Comparison of ENCODE assay signal across 8 cellular contexts in the genomic region with DNA sequence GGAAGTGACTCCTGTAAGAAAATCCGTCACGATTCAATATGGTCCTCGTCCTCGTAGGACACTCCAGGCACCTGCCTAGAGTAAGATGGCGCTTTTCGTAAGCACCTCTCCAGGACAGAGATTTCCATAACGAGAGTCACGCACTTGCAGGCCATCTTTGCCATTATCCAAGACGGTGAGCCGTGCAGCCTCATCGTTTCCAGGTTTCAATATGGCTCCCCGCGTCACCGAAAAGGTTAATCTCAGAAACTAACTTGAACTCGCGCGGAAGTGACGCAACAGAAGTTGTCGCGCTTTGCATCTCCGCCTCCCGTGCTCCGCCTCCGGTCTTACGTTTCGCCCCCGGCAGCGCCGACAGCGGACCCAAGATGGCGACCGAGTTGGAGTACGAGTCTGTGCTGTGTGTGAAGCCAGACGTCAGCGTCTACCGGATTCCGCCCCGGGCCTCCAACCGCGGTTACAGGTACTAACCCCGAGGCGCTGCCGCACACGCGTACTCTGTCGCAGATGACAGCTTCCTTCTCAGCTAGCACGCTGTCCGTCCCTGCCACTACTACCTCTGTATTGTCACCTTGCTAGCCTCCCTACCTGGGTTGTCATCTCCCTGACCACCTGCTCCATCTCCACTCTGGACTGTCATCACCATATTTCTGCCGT. TPM values are rescaled to one million over a fixed set of nuclear protein-coding genes. Genes with fewer than 3 reads are reported as not detected.
DNase-seq lines count a peak whose midpoint lies in the region; ATAC-seq and TF ChIP-seq lines count a peak whose summit lies in the region.

A gene (plus strand): TSS at position 354 of the 657 bp plus-strand sequence. CDS start 15 bp downstream, at position 369.

- H3K9me3 Mint-ChIP-seq in progenitor cell of endocrine pancreas (ENCODE audit: low read depth): no peaks in the 10 kb centered on the region

- intact Hi-C loops in left ventricle myocardium inferior (cut with micrococcal nuclease): no loop called here

- peak; percentile 86 for DNase-seq in GM13977 (ENCODE audit: low spot score)
- peak; percentile 99 for DNase-seq in NCI-H1694 (lab: John Stamatoyannopoulos, UW)
- peak; percentile 92 to 96 (median 92) for DNase-seq in T-helper 17 cell
- peak; percentile 61 to 98 (median 92) for DNase-seq in amygdala (lab: John Stamatoyannopoulos, UW)
- peak; percentile 95 for DNase-seq in left ventricle myocardium inferior
- DNase-seq in progenitor cell of endocrine pancreas (ENCODE audit: low spot score, unreplicated experiment): peak; percentile 94
- peak; percentile 97 for DNase-seq in ureter (ENCODE audit: low spot score)

- H3K27me3 ChIP-seq in left ventricle myocardium inferior (ENCODE audit: low read depth): no peaks in the 10 kb centered on the region

- H3K27me3 Mint-ChIP-seq in T-helper 17 cell: no peaks in the 10 kb centered on the region
- no peaks in the 10 kb centered on the region for H3K27me3 Mint-ChIP-seq in progenitor cell of endocrine pancreas

- H3K4me3 ChIP-seq in left ventricle myocardium inferior: peak within 1 kb of the TSS; percentile 96

- peaks cover 44% of the 10 kb centered on the region for H3K4me1 ChIP-seq in left ventricle myocardium inferior

- H3K4me3 Mint-ChIP-seq in T-helper 17 cell (peak within 1 kb of the TSS; percentile 99), progenitor cell of endocrine pancreas (ENCODE audit: low read depth) (peak within 1 kb of the TSS; percentile 96)

- peak within 1 kb of the TSS; percentile 94 for H3K27ac ChIP-seq in left ventricle myocardium inferior (replicated peaks)

- in situ Hi-C loops in GM13977 (cut with MboI; ENCODE audit: low pct_unique_long_range_greater_than_20kb, low sequenced_read_pairs, unreplicated experiment): no loop called here

- H3K36me3 ChIP-seq in left ventricle myocardium inferior: peaks cover 8% of the 10 kb centered on the region

- ATAC-seq in HG02884 (IDR thresholded peaks at IDR 0.05; ENCODE audit: unreplicated experiment) (peak; percentile 80), T-helper 17 cell (peak; percentile 89)

- H3K4me1 Mint-ChIP-seq in T-helper 17 cell: peaks cover 45% of the 10 kb centered on the region
- H3K4me1 Mint-ChIP-seq in progenitor cell of endocrine pancreas (ENCODE audit: low read depth): peaks cover 23% of the 10 kb centered on the region

- H3K9me3 ChIP-seq in T-helper 17 cell (ENCODE audit: control insufficient read depth, low read length, poor library complexity, severe bottlenecking): no peaks in the 10 kb centered on the region
- no peaks in the 10 kb centered on the region for H3K9me3 ChIP-seq in left ventricle myocardium inferior (replicated peaks)

- TF ChIP-seq CTCF in GM13977 (IDR thresholded peaks at IDR 0.05; ENCODE audit: extremely low read depth, insufficient read depth, missing control alignments) (no peak), left ventricle myocardium inferior (IDR thresholded peaks at IDR 0.05; ENCODE audit: borderline replicate concordance) (no peak), progenitor cell of endocrine pancreas (IDR thresholded peaks at IDR 0.05; ENCODE audit: unreplicated experiment) (no peak)

- H3K36me3 Mint-ChIP-seq in T-helper 17 cell (ENCODE audit: low read depth) (peaks cover 6% of the 10 kb centered on the region), progenitor cell of endocrine pancreas (ENCODE audit: insufficient read depth) (no peaks in the 10 kb centered on the region)

- H3K27ac Mint-ChIP-seq in T-helper 17 cell: peak within 1 kb of the TSS; percentile 100
- peak within 1 kb of the TSS; percentile 93 for H3K27ac Mint-ChIP-seq in progenitor cell of endocrine pancreas

RNA-seq across cellular contexts. Expression of the gene that starts here (rescaled TPM):
- total RNA-seq in T-helper 17 cell (10 to 100 TPM; 72.8 to 73.0 TPM), left ventricle myocardium inferior (15.4 TPM), progenitor cell of endocrine pancreas (39.2 and 43.2 TPM in 2 replicates), ureter (32.5 TPM)

Comparison
In these comparisons a context has a peak if more than half of its experiments do, and no peak if none do; other contexts are left out.
1. Peak in every context shown above with its lines: DNase-seq, ATAC-seq, H3K4me3 ChIP-seq and H3K27ac ChIP-seq.